31 cellular contexts compared by ENCODE assay signal in the genomic region with DNA sequence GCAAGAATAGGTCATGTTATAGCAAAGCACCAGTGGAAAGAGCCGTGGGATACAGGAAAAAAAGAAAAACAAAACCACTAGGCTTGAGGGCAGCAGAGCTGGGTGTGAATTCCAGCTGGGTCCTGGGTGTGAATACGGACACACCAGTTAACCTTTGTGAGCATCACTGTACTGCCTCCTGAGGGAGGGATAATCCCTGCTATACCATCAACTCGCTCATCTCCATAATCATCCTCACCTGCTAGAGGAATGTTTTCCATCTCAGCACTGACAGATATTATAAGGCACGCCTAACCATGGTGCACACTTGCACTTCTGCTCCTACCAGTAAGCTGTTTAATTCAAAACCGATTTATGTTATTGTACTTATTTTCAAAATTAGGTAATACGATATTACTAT.
A peak's percentile ranks its signal among the peaks of the same experiment; 100 is the strongest.
DNase-seq lines count a peak whose midpoint lies in the region; ATAC-seq, FAIRE-seq and TF ChIP-seq lines count a peak whose summit lies in the region.
"Had no signal": no experiment of that assay in that cellular context is flagged by ENCODE, and none has a peak within 500 bp of the region (broad histone marks: within the 10 kb centered on the region; RNA-seq: fewer than 3 reads in every experiment).

No MANE protein-coding gene starts in this region.

- no peak overlapping the region for H3K4me2 ChIP-seq in GM12878 (ENCODE audit: control insufficient read depth, insufficient read depth)

- in situ Hi-C loops in GM12878 (cut with MboI): no loop called here

- ATAC-seq in CD8-positive, alpha-beta T cell: no peak
- ATAC-seq in GM12878 (no peak), natural killer cell (no peak), HG03469 (IDR thresholded peaks at IDR 0.05; ENCODE audit: unreplicated experiment) (no peak), HG02678 (IDR thresholded peaks at IDR 0.05; ENCODE audit: unreplicated experiment) (no peak), HG03025 (IDR thresholded peaks at IDR 0.05; ENCODE audit: low FRiP score, unreplicated experiment) (no peak)
- ATAC-seq: activated CD8-positive, alpha-beta memory T cell treated with anti-CD3 and anti-CD28 coated beads, Interleukin-2, amount 10 ng/mL, durations not matched to agents 7 days and 5 days; body of pancreas; heart right ventricle; left colon; Panc1; right cardiac atrium had no signal

- RAD21 ChIA-PET in GM12878 (lab: Charles Lee; ENCODE audit: unreplicated experiment): interaction anchor here (1.3 to 2.5 kb wide), 4 partner anchors 19 to 74 kb away, joined by 3 to 13 read pairs (median 6); no protein-coding TSS in a partner anchor

- no peak overlapping the region for H2AFZ ChIP-seq in GM12878 (ENCODE audit: control insufficient read depth, low read depth, low read length)
- H2AFZ ChIP-seq: parathyroid adenoma had no signal

- no peaks in the 10 kb centered on the region for H3K9me3 Mint-ChIP-seq in CD8-positive, alpha-beta T cell
- H3K9me3 Mint-ChIP-seq in natural killer cell: no peaks in the 10 kb centered on the region
- H3K9me3 Mint-ChIP-seq: nephron progenitor cell had no signal

- SMC1A ChIA-PET in GM12878 (lab: Charles Lee; ENCODE audit: uncharacterized antibody, unreplicated experiment): interaction anchor here (1.0 to 3.1 kb wide), 10 partner anchors 11 to 154 kb away, joined by 3 to 13 read pairs (median 4); partner anchors contain the start of gene FGL2

- peaks cover 2% of the 10 kb centered on the region for H3K36me3 Mint-ChIP-seq in CD8-positive, alpha-beta T cell
- peaks cover 15% of the 10 kb centered on the region for H3K36me3 Mint-ChIP-seq in natural killer cell

- H3K4me1 Mint-ChIP-seq in CD8-positive, alpha-beta T cell (ENCODE audit: low read depth): peaks cover 65% of the 10 kb centered on the region
- peaks cover 73 to 75% of the 10 kb centered on the region in 2 donors for H3K4me1 Mint-ChIP-seq in natural killer cell

- H3K27ac ChIP-seq in CD8-positive, alpha-beta T cell (ENCODE audit: low read depth, low read length): no peak overlapping the region
- no peak overlapping the region for H3K27ac ChIP-seq in GM12878 (ENCODE audit: control insufficient read depth, insufficient read depth)
- H3K27ac ChIP-seq in stomach: no peak overlapping the region
- H3K27ac ChIP-seq: body of pancreas, heart right ventricle, parathyroid adenoma had no signal

- peaks cover 58% of the 10 kb centered on the region for H3K4me1 ChIP-seq in CD8-positive, alpha-beta T cell (ENCODE audit: insufficient read depth, low read length)
- peaks cover 23% of the 10 kb centered on the region for H3K4me1 ChIP-seq in GM12878 (ENCODE audit: control insufficient read depth, insufficient read depth, low read length)
- peaks cover 0 to 38% (median 14%) of the 10 kb centered on the region in 4 donors for H3K4me1 ChIP-seq in stomach
- H3K4me1 ChIP-seq: parathyroid adenoma had no signal

- POLR2A ChIA-PET in CD8-positive, alpha-beta T cell (lab: Charles Lee): interaction anchor here (1.7 kb wide), 1 partner anchor 232 kb away, joined by 3 read pairs; the partner anchor contains the start of gene CCDC146
- POLR2A ChIA-PET in GM12878 (lab: Charles Lee): interaction anchor here (1.3 kb wide), 1 partner anchor 62 kb away, joined by 3 read pairs; the partner anchor contains the start of gene GSAP

- H3K4me3 ChIP-seq in CD8-positive, alpha-beta T cell (ENCODE audit: low read depth, low read length): peak overlapping the region; percentile 8
- H3K4me3 ChIP-seq in GM12878 (no peak overlapping the region), stomach (no peak overlapping the region)
- H3K4me3 ChIP-seq: body of pancreas, heart right ventricle had no signal

- H3K4me3 Mint-ChIP-seq in CD8-positive, alpha-beta T cell: peak overlapping the region; percentile 23
- H3K4me3 Mint-ChIP-seq in natural killer cell: peak overlapping the region; percentile 80
- H3K4me3 Mint-ChIP-seq: activated CD8-positive, alpha-beta memory T cell treated with anti-CD3 and anti-CD28 coated beads, Interleukin-2, amount 10 ng/mL, durations not matched to agents 7 days and 5 days; nephron progenitor cell had no signal

- TF ChIP-seq EP300 in GM12878 (IDR thresholded peaks at IDR 0.05; ENCODE audit: borderline replicate concordance in 1 of 2, control insufficient read depth in 1 of 2, low read depth in 2 of 2, low read length in 2 of 2) (no peak), stomach (IDR thresholded peaks at IDR 0.05) (no peak)

- no peaks in the 10 kb centered on the region for H3K9me3 ChIP-seq in CD8-positive, alpha-beta T cell (ENCODE audit: low read length)
- H3K9me3 ChIP-seq in GM12878 (replicated peaks; ENCODE audit: control insufficient read depth, insufficient read depth, low read length) (no peaks in the 10 kb centered on the region), stomach (no peaks in the 10 kb centered on the region)
- H3K9me3 ChIP-seq: body of pancreas, heart right ventricle had no signal

- H3K9ac ChIP-seq in GM12878 (ENCODE audit: control insufficient read depth, insufficient read depth, low read length): no peak overlapping the region
- H3K9ac ChIP-seq: parathyroid adenoma had no signal

- 76% methylated on average over 6 of the region's 6 CpGs for WGBS in GM12878 (ENCODE audit: insufficient coverage, insufficient replicate concordance, low lambda C conversion rate, missing lambda C conversion rate)
- 66 to 76% (median 70%) methylated on average over 6 of the region's 6 CpGs for WGBS in stomach, 5 donors

- no peak for DNase-seq in CD8-positive, alpha-beta T cell
- DNase-seq in SW480 (ENCODE audit: low spot score) (peak; percentile 53), GM12878 (ENCODE audit: low read depth, low spot score) (no peak), natural killer cell (no peak), stomach (no peak)
- DNase-seq: activated CD8-positive, alpha-beta memory T cell treated with anti-CD3 and anti-CD28 coated beads, Interleukin-2, amount 10 ng/mL, durations not matched to agents 7 days and 5 days; body of pancreas; C1 segment of cervical spinal cord; effector CD4-positive, alpha-beta T cell; EL; erythroblast; foreskin fibroblast; heart right ventricle; KBM-7; left colon; mesenchymal stem cell; MM.1S; NCI-H1436; NCI-H2107; NCI-H446 treated with DMSO at 0.1 percent for 48 hours; nephron progenitor cell; right cardiac atrium; SHP77 treated with DMSO at 0.1 percent for 48 hours; stimulated activated CD4-positive, alpha-beta T cell treated with anti-CD3 and anti-CD28 coated beads, Interleukin-4, amount 100 ng/mL, for 24 hours; stimulated activated naive CD4-positive, alpha-beta T cell treated with Interleukin-2 at 50 U/mL for 16 hours; SW 1271 had no signal

- no peaks in the 10 kb centered on the region for H3K79me2 ChIP-seq in GM12878 (ENCODE audit: control insufficient read depth, insufficient read depth, low read length)
- H3K79me2 ChIP-seq: parathyroid adenoma had no signal

- no peak for TF ChIP-seq POLR2A in GM12878 (IDR thresholded peaks at IDR 0.05; ENCODE audit: low read depth, low read length)
- no peak for TF ChIP-seq POLR2A in stomach (IDR thresholded peaks at IDR 0.05)

- CTCF ChIA-PET in CD8-positive, alpha-beta T cell (lab: Charles Lee): interaction anchor here (1.1 to 1.4 kb wide), 2 partner anchors 62 to 298 kb away, joined by 3 to 6 read pairs; partner anchors contain the start of gene GSAP
- CTCF ChIA-PET in GM12878 (lab: Yijun Ruan, JAX): interaction anchor here (1.2 to 2.8 kb wide), 3 partner anchors 22 to 406 kb away, joined by 3 to 9 read pairs (median 5); no protein-coding TSS in a partner anchor

- peak overlapping the region; percentile 56 for H3K27ac Mint-ChIP-seq in CD8-positive, alpha-beta T cell
- peak overlapping the region; percentile 94 to 96 for H3K27ac Mint-ChIP-seq in natural killer cell
- H3K27ac Mint-ChIP-seq: nephron progenitor cell had no signal

- H3K27me3 Mint-ChIP-seq in CD8-positive, alpha-beta T cell (ENCODE audit: low read depth): no peaks in the 10 kb centered on the region
- H3K27me3 Mint-ChIP-seq in natural killer cell (ENCODE audit: low read depth in 2 of 2): no peaks in the 10 kb centered on the region
- H3K27me3 Mint-ChIP-seq: activated CD8-positive, alpha-beta memory T cell treated with anti-CD3 and anti-CD28 coated beads, Interleukin-2, amount 10 ng/mL, durations not matched to agents 7 days and 5 days had no signal

- intact Hi-C loops in CD8-positive, alpha-beta T cell (cut with DNase I, micrococcal nuclease): loop anchor here (2.0 to 10.0 kb wide), 4 partner anchors 63 to 441 kb away; partner anchors contain the start of genes GSAP (in 2 of the 2), PHTF2 (in 1 of the 2), RSBN1L (in 1 of the 2) and TMEM60 (in 1 of the 2)
- intact Hi-C loops in GM12878 (cut with micrococcal nuclease; ENCODE audit: unreplicated experiment): loop anchor here (5.0 kb wide), 1 partner anchor 183 kb away; the partner anchor contains the start of gene PTPN12
- intact Hi-C loops in natural killer cell (cut with micrococcal nuclease): loop anchor here (2.0 to 5.0 kb wide), 2 partner anchors 189 to 208 kb away; no protein-coding TSS in a partner anchor
- intact Hi-C loops in stomach (cut with DNase I; ENCODE audit: low total_unique reads): no loop called here

- no TSS peak for BruUV-seq in GM12878 (replicated peaks; lab: Mats Ljungman, UMichigan)

- no peak for TF ChIP-seq RAD21 in GM12878 (IDR thresholded peaks at IDR 0.05; ENCODE audit: insufficient read depth, low read depth, low read length)

- H3K27me3 ChIP-seq in CD8-positive, alpha-beta T cell (ENCODE audit: insufficient read depth, low read length): no peaks in the 10 kb centered on the region
- no peaks in the 10 kb centered on the region for H3K27me3 ChIP-seq in GM12878 (replicated peaks in 1 of 2; ENCODE audit: control insufficient read depth in 2 of 2, insufficient read depth in 2 of 2, low read length in 1 of 2)
- no peaks in the 10 kb centered on the region for H3K27me3 ChIP-seq in stomach
- H3K27me3 ChIP-seq: body of pancreas, heart right ventricle had no signal

- FAIRE-seq in GM12878 (lab: Jason Lieb, UNC): no peak

- no peaks in the 10 kb centered on the region for H3K36me3 ChIP-seq in CD8-positive, alpha-beta T cell (ENCODE audit: insufficient read depth, low read length)
- peaks cover 0 to 3% of the 10 kb centered on the region in 2 experiments; a peak in 1 of 4 replicates for H3K36me3 ChIP-seq in GM12878 (ENCODE audit: control insufficient read depth in 2 of 2, insufficient read depth in 2 of 2, low read length in 1 of 2)
- H3K36me3 ChIP-seq in stomach: peaks cover 0 to 39% (median 16%) of the 10 kb centered on the region in 4 donors

- TF ChIP-seq CTCF in CD8-positive, alpha-beta T cell (IDR thresholded peaks at IDR 0.05): no peak
- no peak for TF ChIP-seq CTCF in GM12878 (IDR thresholded peaks at IDR 0.05 in 2 of 3, conservative IDR thresholded peaks at IDR 0.05 in 1 of 3; ENCODE audit: control insufficient read depth in 2 of 3, extremely low read depth in 1 of 3, insufficient read depth in 1 of 3, low read depth in 3 of 3, low read length in 3 of 3)
- TF ChIP-seq CTCF in natural killer cell (IDR thresholded peaks at IDR 0.05): no peak
- no peak for TF ChIP-seq CTCF in stomach (IDR thresholded peaks at IDR 0.05)

- no peaks in the 10 kb centered on the region for H4K20me1 ChIP-seq in GM12878 (ENCODE audit: control insufficient read depth, insufficient read depth)

TF ChIP-seq in GM12878, 131 proteins besides CTCF, POLR2A, EP300 and RAD21 (continues in another document):
- TF ChIP-seq SMAD1 (IDR thresholded peaks at IDR 0.05; ENCODE audit: low read depth, partially characterized antibody): no peak
